In the genomic region with DNA sequence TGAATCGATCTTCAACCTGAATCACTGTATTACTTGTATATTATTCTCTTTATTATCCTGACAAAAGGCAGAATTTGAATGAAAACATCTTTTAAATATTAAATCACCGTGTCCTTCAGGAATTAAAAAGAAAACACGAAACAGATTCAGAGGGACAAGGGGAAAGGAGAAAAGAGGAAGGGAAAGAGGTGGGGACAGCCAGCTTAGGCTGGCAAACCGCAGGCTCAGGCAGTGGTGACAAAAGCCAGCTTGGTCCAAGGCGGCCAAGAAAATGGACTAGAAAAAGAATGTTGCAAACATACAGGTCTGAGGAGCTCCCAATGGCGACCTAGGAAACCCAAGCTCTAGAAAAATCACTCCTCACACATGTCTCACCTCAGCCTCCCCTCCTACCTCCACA, we compare ENCODE assay signal across 1 cellular context.
TF ChIP-seq lines count a peak whose summit lies in the region.

No MANE protein-coding gene starts in this region.

TF ChIP-seq in endothelial cell of umbilical vein, 7 proteins besides CTCF, POLR2A, EP300 and RAD21:
- TF ChIP-seq, protein P1, sequence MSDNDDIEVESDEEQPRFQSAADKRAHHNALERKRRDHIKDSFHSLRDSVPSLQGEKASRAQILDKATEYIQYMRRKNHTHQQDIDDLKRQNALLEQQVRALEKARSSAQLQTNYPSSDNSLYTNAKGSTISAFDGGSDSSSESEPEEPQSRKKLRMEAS (IDR thresholded peaks at IDR 0.05; ENCODE audit: insufficient read depth, insufficient read length) = no peak
- TF ChIP-seq POLR2AphosphoS5 (IDR thresholded peaks at IDR 0.05; ENCODE audit: insufficient read depth, low read depth, low read length) (no peak), JUN (IDR thresholded peaks at IDR 0.05; ENCODE audit: borderline replicate concordance, insufficient read depth, insufficient read length, low read depth) (no peak), EZH2 (IDR thresholded peaks at IDR 0.05; ENCODE audit: borderline replicate concordance, low read depth, low read length, severe bottlenecking) (no peak), GATA2 (IDR thresholded peaks at IDR 0.05; ENCODE audit: insufficient read depth, insufficient read length, low read depth, low read length) (no peak), MYC (IDR thresholded peaks at IDR 0.05; ENCODE audit: low read depth, low read length) (no peak), FOS (IDR thresholded peaks at IDR 0.05; ENCODE audit: borderline replicate concordance, insufficient read depth, low read length) (no peak)
